In genomic region chr15:91853501-91853967, GRCh38 we compare ENCODE assay signal across 8 cellular contexts. TPM values are rescaled to one million over a fixed set of nuclear protein-coding genes. Genes with fewer than 3 reads are reported as not detected.
A peak's percentile ranks its signal among the peaks of the same experiment; 100 is the strongest.
DNase-seq lines count a peak whose midpoint lies in the region; ATAC-seq, FAIRE-seq and TF ChIP-seq lines count a peak whose summit lies in the region.

Gene SLCO3A1 (plus strand): TSS chr15:91853708.

- TF ChIP-seq CTCF in thyroid gland (IDR thresholded peaks at IDR 0.05) = no peak

- H3K9me3 ChIP-seq in thyroid gland = no peaks in the 10 kb centered on the region

- TF ChIP-seq POLR2A in thyroid gland (IDR thresholded peaks at IDR 0.05) = peak in 1 of 2 donors; percentile 62

- no peak for FAIRE-seq in RCC 7860 (lab: Jason Lieb, UNC)

- H3K4me3 ChIP-seq in thyroid gland (replicated peaks in 1 of 3) = peak within 1 kb of the TSS; percentile 54 to 82 (median 60)

- intact Hi-C loops in thyroid gland (cut with DNase I) = loop anchor here (5.0 to 10.0 kb wide), 2 partner anchors 91 to 224 kb away; no protein-coding TSS in a partner anchor

- WGBS in thyroid gland, 2 donors = 0 to 1% methylated on average over 32 to 39 of the region's 70 CpGs

- peak within 1 kb of the TSS; percentile 88 to 93 (median 92) for H3K27ac ChIP-seq in thyroid gland

- peak; percentile 25 for ATAC-seq in GM19035 (IDR thresholded peaks at IDR 0.05; ENCODE audit: unreplicated experiment)
- peak; percentile 15 for ATAC-seq in HG03342 (IDR thresholded peaks at IDR 0.05; ENCODE audit: unreplicated experiment)

- no peaks in the 10 kb centered on the region for H3K36me3 ChIP-seq in thyroid gland

- H3K27me3 ChIP-seq in thyroid gland = no peaks in the 10 kb centered on the region

- peak; percentile 87 for DNase-seq in AG08396 (ENCODE audit: low spot score)
- DNase-seq in RCC 7860 (ENCODE audit: low spot score) = peak; percentile 40
- DNase-seq in activated gamma-delta T cell treated with anti-CD3 and anti-CD28 coated beads, Interleukin-2, amount 50 U/mL, for 16 hours (ENCODE audit: low read depth) = peak; percentile 54
- peak; percentile 81 for DNase-seq in germinal center (ENCODE audit: low spot score)
- peak; percentile 57 for DNase-seq in occipital lobe (lab: John Stamatoyannopoulos, UW)
- peak; percentile 85 to 86 for DNase-seq in thyroid gland

- H3K4me1 ChIP-seq in thyroid gland = peaks cover 41 to 48% of the 10 kb centered on the region in 2 donors

RNA-seq across cellular contexts. Expression of gene SLCO3A1, which starts in this region (rescaled TPM):
- 9.8 TPM for total RNA-seq in occipital lobe
- total RNA-seq in thyroid gland = 10 to 100 TPM; 23.3 to 31.4 (median 28.0) TPM

Comparison
In these comparisons a context has a peak if more than half of its experiments do, and no peak if none do; other contexts are left out.
1. Peak in every context shown above with its lines: DNase-seq, ATAC-seq, H3K4me3 ChIP-seq and H3K27ac ChIP-seq.